ENCODE assay signal across 17 cellular contexts in the genomic region with DNA sequence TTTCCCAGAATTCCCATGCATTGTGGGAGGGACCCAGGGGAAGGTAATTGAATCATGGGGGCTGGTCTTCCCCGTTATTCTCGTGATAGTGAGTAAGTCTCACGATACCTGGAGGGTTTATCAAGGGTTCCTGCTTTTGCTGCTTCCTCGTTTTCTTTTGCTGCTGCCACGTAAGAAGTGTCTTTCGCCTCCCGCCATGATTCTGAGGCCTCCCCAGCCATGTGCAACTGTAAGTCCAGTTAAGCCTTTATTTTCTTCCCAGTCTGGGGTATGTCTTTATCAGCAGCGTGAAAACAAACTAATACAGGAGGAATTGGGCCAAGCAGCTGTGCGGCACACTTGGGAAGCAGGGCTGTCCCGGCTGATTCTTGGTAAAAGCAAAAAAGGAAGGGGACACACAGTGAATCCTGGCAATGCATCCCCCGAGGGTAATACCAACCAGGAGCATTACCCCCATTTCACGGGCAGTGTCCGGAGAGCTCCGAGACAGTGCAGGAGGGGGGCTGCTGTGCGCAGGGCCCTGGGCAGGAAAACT.
"Had no signal": no experiment of that assay in that cellular context is flagged by ENCODE, and none has a peak within 500 bp of the region (broad histone marks: within the 10 kb centered on the region; RNA-seq: fewer than 3 reads in every experiment).

No MANE protein-coding gene starts in this region.

- H3K27ac Mint-ChIP-seq: activated T-cell treated with anti-CD3 and anti-CD28 coated beads, Interleukin-2, amount 50 U/mL, for 72 hours had no signal

- ATAC-seq: activated T-cell treated with anti-CD3 and anti-CD28 coated beads, Interleukin-2, amount 50 U/mL, for 72 hours; stimulated activated naive CD8-positive, alpha-beta T cell treated with anti-CD3 and anti-CD28 coated beads, Interleukin-15, amount 100 ng/mL, for 72 hours had no signal

- H3K9me3 Mint-ChIP-seq: activated T-cell treated with anti-CD3 and anti-CD28 coated beads, Interleukin-2, amount 50 U/mL, for 72 hours; neural crest cell; stimulated activated naive CD8-positive, alpha-beta T cell treated with anti-CD3 and anti-CD28 coated beads, Interleukin-15, amount 100 ng/mL, for 72 hours had no signal

- DNase-seq: activated CD4-positive, alpha-beta T cell treated with anti-CD3 and anti-CD28 coated beads for 1 hour; activated CD4-positive, alpha-beta T cell treated with anti-CD3 and anti-CD28 coated beads, Interleukin-2, amount 50 U/mL, for 48 hours; activated gamma-delta T cell treated with Interleukin-2 at 50 U/mL for 16 hours; activated T-cell treated with anti-CD3 and anti-CD28 coated beads, Interleukin-2, amount 50 U/mL, for 72 hours; islet precursor cell; left ventricle myocardium inferior; mesendoderm; stimulated activated CD4-positive, alpha-beta T cell treated with anti-CD3 and anti-CD28 coated beads, Interleukin-15, amount 100 ng/mL, for 24 hours; stimulated activated CD4-positive, alpha-beta T cell treated with anti-CD3 and anti-CD28 coated beads, Interleukin-4, amount 100 ng/mL, for 24 hours; stimulated activated naive CD8-positive, alpha-beta T cell treated with anti-CD3 and anti-CD28 coated beads, Interleukin-15, amount 100 ng/mL, for 72 hours; T-helper 9 cell had no signal

- H3K36me3 ChIP-seq: left ventricle myocardium inferior, pancreas, thoracic aorta had no signal

- FAIRE-seq: bronchial epithelial cell, frontal cortex, pancreas had no signal

- H3K9me3 ChIP-seq: ascending aorta, left ventricle myocardium inferior, pancreas, thoracic aorta had no signal

- H3K27me3 ChIP-seq: ascending aorta, pancreas had no signal

- H3K27ac ChIP-seq: ascending aorta, left ventricle myocardium inferior, thoracic aorta had no signal

- H3K4me3 Mint-ChIP-seq: activated T-cell treated with anti-CD3 and anti-CD28 coated beads, Interleukin-2, amount 50 U/mL, for 72 hours; neural crest cell; stimulated activated naive CD8-positive, alpha-beta T cell treated with anti-CD3 and anti-CD28 coated beads, Interleukin-15, amount 100 ng/mL, for 72 hours had no signal

- H3K4me3 ChIP-seq: ascending aorta, left ventricle myocardium inferior, pancreas, thoracic aorta had no signal

- H3K4me1 ChIP-seq: ascending aorta, pancreas had no signal

- H3K27me3 Mint-ChIP-seq: stimulated activated naive CD8-positive, alpha-beta T cell treated with anti-CD3 and anti-CD28 coated beads, Interleukin-15, amount 100 ng/mL, for 72 hours had no signal
